Comparison of ENCODE assay signal across 11 cellular contexts in genomic region chr6:149043476-149044130, GRCh38.
DNase-seq lines count a peak whose midpoint lies in the region; ATAC-seq and TF ChIP-seq lines count a peak whose summit lies in the region.
"Had no signal": no experiment of that assay in that cellular context is flagged by ENCODE, and none has a peak within 500 bp of the region (broad histone marks: within the 10 kb centered on the region; RNA-seq: fewer than 3 reads in every experiment).

No MANE protein-coding gene starts in this region.

- H3K27ac Mint-ChIP-seq in MCF 10A (ENCODE audit: low read depth, unreplicated experiment): no peak overlapping the region
- H3K27ac Mint-ChIP-seq in stimulated activated naive B cell treated with anti-CD40 and anti-IgM and Interleukin-4, amounts not matched to agents 10 μg/mL and 1 μg/mL and 100 μg/mL, for 72 hours: peak overlapping the region; percentile 47
- H3K27ac Mint-ChIP-seq: natural killer cell had no signal

- ATAC-seq in stimulated activated naive B cell treated with anti-CD40 and anti-IgM and Interleukin-4, amounts not matched to agents 10 μg/mL and 1 μg/mL and 100 μg/mL, for 72 hours (replicated peaks): peak; percentile 23 to 24
- ATAC-seq in GM21526 (IDR thresholded peaks at IDR 0.05; ENCODE audit: low FRiP score, unreplicated experiment): no peak

- 95 to 99% (median 96%) methylated on average over 10 of the region's 10 CpGs for WGBS in ovary, 3 donors

- no peaks in the 10 kb centered on the region for H3K27me3 Mint-ChIP-seq in MCF 10A (ENCODE audit: insufficient read depth, unreplicated experiment)
- H3K27me3 Mint-ChIP-seq in stimulated activated naive B cell treated with anti-CD40 and anti-IgM and Interleukin-4, amounts not matched to agents 10 μg/mL and 1 μg/mL and 100 μg/mL, for 72 hours: no peaks in the 10 kb centered on the region

- no peaks in the 10 kb centered on the region for H3K9me3 ChIP-seq in breast epithelium
- no peaks in the 10 kb centered on the region for H3K9me3 ChIP-seq in ovary

- H3K4me3 Mint-ChIP-seq in MCF 10A (ENCODE audit: unreplicated experiment): no peak overlapping the region
- H3K4me3 Mint-ChIP-seq in stimulated activated naive B cell treated with anti-CD40 and anti-IgM and Interleukin-4, amounts not matched to agents 10 μg/mL and 1 μg/mL and 100 μg/mL, for 72 hours: no peak overlapping the region
- H3K4me3 Mint-ChIP-seq: natural killer cell had no signal

- no peaks in the 10 kb centered on the region for H3K9me3 Mint-ChIP-seq in MCF 10A (ENCODE audit: unreplicated experiment)
- peaks cover 0 to 3% of the 10 kb centered on the region in 2 donors for H3K9me3 Mint-ChIP-seq in stimulated activated naive B cell treated with anti-CD40 and anti-IgM and Interleukin-4, amounts not matched to agents 10 μg/mL and 1 μg/mL and 100 μg/mL, for 72 hours
- H3K9me3 Mint-ChIP-seq: natural killer cell had no signal

- intact Hi-C loops in MCF 10A (cut with micrococcal nuclease) (no loop called here), breast epithelium (cut with DNase I; ENCODE audit: low total_unique reads) (no loop called here), ovary (cut with DNase I) (no loop called here)

- H3K27ac ChIP-seq in breast epithelium: no peak overlapping the region
- H3K27ac ChIP-seq in ovary: no peak overlapping the region

- H3K36me3 ChIP-seq in breast epithelium (no peaks in the 10 kb centered on the region), ovary (no peaks in the 10 kb centered on the region)

- DNase-seq in MCF 10A (ENCODE audit: unreplicated experiment) (peak; percentile 16), breast epithelium (ENCODE audit: low spot score in 2 of 2) (no peak), NCI-H146 treated with DMSO at 0.1 percent for 48 hours (lab: John Stamatoyannopoulos, UW; ENCODE audit: unreplicated experiment) (peak; percentile 40), cardiac fibroblast (ENCODE audit: low read depth in 2 of 2) (peak in 1 of 2 donors; percentile 28), occipital lobe (lab: John Stamatoyannopoulos, UW) (no peak), ovary (no peak)
- no peak for DNase-seq in stimulated activated naive B cell treated with anti-CD40 and anti-IgM and Interleukin-4, amounts not matched to agents 10 μg/mL and 1 μg/mL and 100 μg/mL, for 72 hours
- DNase-seq: aorta, natural killer cell, NCI-H1436 treated with DMSO at 0.1 percent for 48 hours had no signal

- POLR2A ChIA-PET in MCF 10A (lab: Yijun Ruan, JAX): interaction anchor here (0.7 to 3.0 kb wide), 3 partner anchors 9 to 12 kb away, joined by 4 to 12 read pairs (median 4); no protein-coding TSS in a partner anchor

- no peaks in the 10 kb centered on the region for H3K4me1 Mint-ChIP-seq in MCF 10A (ENCODE audit: insufficient read depth, unreplicated experiment)
- peaks cover 10 to 50% of the 10 kb centered on the region in 2 donors for H3K4me1 Mint-ChIP-seq in stimulated activated naive B cell treated with anti-CD40 and anti-IgM and Interleukin-4, amounts not matched to agents 10 μg/mL and 1 μg/mL and 100 μg/mL, for 72 hours

- H3K27me3 ChIP-seq in breast epithelium (no peaks in the 10 kb centered on the region), ovary (no peaks in the 10 kb centered on the region)

- no peak for TF ChIP-seq POLR2A in breast epithelium (IDR thresholded peaks at IDR 0.05)
- TF ChIP-seq POLR2A in ovary (IDR thresholded peaks at IDR 0.05): no peak

- H3K4me3 ChIP-seq in breast epithelium (no peak overlapping the region), cardiac fibroblast (replicated peaks in 1 of 2; ENCODE audit: low read depth in 2 of 2, low read length in 2 of 2) (no peak overlapping the region), ovary (no peak overlapping the region)

- no peak for TF ChIP-seq EP300 in ovary (IDR thresholded peaks at IDR 0.05)

- CTCF ChIA-PET in MCF 10A (lab: Yijun Ruan, JAX): interaction anchor here (0.7 to 1.5 kb wide), 3 partner anchors 23 to 527 kb away, joined by 3 to 4 read pairs (median 3); no protein-coding TSS in a partner anchor

- TF ChIP-seq CTCF in MCF 10A (IDR thresholded peaks at IDR 0.05; ENCODE audit: unreplicated experiment) (peak; percentile 24), breast epithelium (IDR thresholded peaks at IDR 0.05) (no peak), cardiac fibroblast (IDR thresholded peaks at IDR 0.05; ENCODE audit: low read depth, low read length) (peak; percentile 40), ovary (IDR thresholded peaks at IDR 0.05) (no peak)

- H3K36me3 Mint-ChIP-seq in MCF 10A (ENCODE audit: insufficient read depth, unreplicated experiment): no peaks in the 10 kb centered on the region
- peaks cover 16 to 18% of the 10 kb centered on the region in 2 donors for H3K36me3 Mint-ChIP-seq in stimulated activated naive B cell treated with anti-CD40 and anti-IgM and Interleukin-4, amounts not matched to agents 10 μg/mL and 1 μg/mL and 100 μg/mL, for 72 hours
- H3K36me3 Mint-ChIP-seq: natural killer cell had no signal

- H3K4me1 ChIP-seq in breast epithelium: no peaks in the 10 kb centered on the region
- H3K4me1 ChIP-seq in ovary (ENCODE audit: insufficient read depth): peaks cover 1% of the 10 kb centered on the region

- BruUV-seq in MCF 10A (replicated peaks; lab: Mats Ljungman, UMichigan): no TSS peak

Comparison
In these comparisons a context has a peak if more than half of its experiments do, and no peak if none do; other contexts are left out.
1. DNase-seq: peak in MCF 10A (single experiment) and NCI-H146 treated with DMSO at 0.1 percent for 48 hours (single experiment); none in breast epithelium (0 of 2), stimulated activated naive B cell treated with anti-CD40 and anti-IgM and Interleukin-4, amounts not matched to agents 10 μg/mL and 1 μg/mL and 100 μg/mL, for 72 hours (single experiment), occipital lobe (single experiment) and ovary (0 of 5).
2. CTCF ChIP-seq: peak in MCF 10A (single experiment) and cardiac fibroblast (single experiment); none in breast epithelium (0 of 3) and ovary (0 of 3).